In genomic region chr13:102688306-102688973, GRCh38 we compare ENCODE assay signal across 1 cellular context.
TF ChIP-seq lines count a peak whose summit lies in the region.

No MANE protein-coding gene starts in this region.

TF ChIP-seq in HepG2, 621 proteins besides CTCF, POLR2A, EP300 and RAD21:
- no peak for TF ChIP-seq ARID5B (CRISPR knock-in tag; IDR thresholded peaks at IDR 0.05)
- TF ChIP-seq AHR (CRISPR knock-in tag; IDR thresholded peaks at IDR 0.05) = no peak
- no peak for TF ChIP-seq TEAD3 (CRISPR knock-in tag; optimal IDR thresholded peaks at IDR 0.05; ENCODE audit: borderline replicate concordance)
- no peak for TF ChIP-seq ZNF24 (IDR thresholded peaks at IDR 0.05)
- TF ChIP-seq ZNF337 (CRISPR knock-in tag; IDR thresholded peaks at IDR 0.05; ENCODE audit: borderline replicate concordance, low read depth) = no peak
- TF ChIP-seq ZNF543 (CRISPR knock-in tag; IDR thresholded peaks at IDR 0.05) = no peak
